In the genomic region with DNA sequence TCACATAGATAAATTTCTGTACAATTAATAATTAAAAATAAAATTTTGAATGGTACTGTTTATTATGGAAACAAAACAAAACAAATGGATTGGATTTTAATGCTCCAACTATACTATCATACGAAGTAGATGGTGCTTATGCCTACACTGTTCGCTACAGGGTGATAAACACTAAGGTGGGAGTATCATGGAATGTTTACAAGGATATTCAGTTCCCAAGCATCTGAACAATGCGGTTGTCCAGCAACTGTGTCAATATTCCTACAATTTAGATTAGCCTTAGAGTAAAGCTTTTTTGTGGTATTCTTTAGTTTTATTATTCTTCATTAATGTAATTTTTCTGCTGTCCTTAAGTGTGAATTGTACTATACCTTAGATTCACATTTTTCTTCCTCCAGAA, we compare ENCODE assay signal across 19 cellular contexts.
"Had no signal": no experiment of that assay in that cellular context is flagged by ENCODE, and none has a peak within 500 bp of the region (broad histone marks: within the 10 kb centered on the region; RNA-seq: fewer than 3 reads in every experiment).

No MANE protein-coding gene starts in this region.

- H3K27me3 Mint-ChIP-seq: activated CD4-positive, alpha-beta memory T cell treated with anti-CD3 and anti-CD28 coated beads, Interleukin-2, amount 10 ng/mL, durations not matched to agents 7 days and 5 days; activated CD4-positive, alpha-beta T cell treated with anti-CD3 and anti-CD28 coated beads for 36 hours; activated T-cell treated with anti-CD3 and anti-CD28 coated beads, Interleukin-2, amount 50 U/mL, for 24 hours; central memory CD8-positive, alpha-beta T cell had no signal

- H3K4me1 Mint-ChIP-seq: activated CD4-positive, alpha-beta memory T cell treated with anti-CD3 and anti-CD28 coated beads, Interleukin-2, amount 10 ng/mL, durations not matched to agents 7 days and 5 days; activated CD4-positive, alpha-beta T cell treated with anti-CD3 and anti-CD28 coated beads for 36 hours; central memory CD8-positive, alpha-beta T cell; neural progenitor cell had no signal

- H3K27ac Mint-ChIP-seq: activated CD4-positive, alpha-beta memory T cell treated with anti-CD3 and anti-CD28 coated beads, Interleukin-2, amount 10 ng/mL, durations not matched to agents 7 days and 5 days; activated CD4-positive, alpha-beta T cell treated with anti-CD3 and anti-CD28 coated beads for 36 hours; activated T-cell treated with anti-CD3 and anti-CD28 coated beads, Interleukin-2, amount 50 U/mL, for 24 hours; neural progenitor cell had no signal

- H3K36me3 ChIP-seq: lower lobe of right lung had no signal

- ATAC-seq: activated CD4-positive, alpha-beta T cell treated with anti-CD3 and anti-CD28 coated beads for 36 hours; body of pancreas; foreskin keratinocyte had no signal

- H3K4me3 Mint-ChIP-seq: activated CD4-positive, alpha-beta memory T cell treated with anti-CD3 and anti-CD28 coated beads, Interleukin-2, amount 10 ng/mL, durations not matched to agents 7 days and 5 days; activated CD4-positive, alpha-beta T cell treated with anti-CD3 and anti-CD28 coated beads for 36 hours; activated T-cell treated with anti-CD3 and anti-CD28 coated beads, Interleukin-2, amount 50 U/mL, for 24 hours; central memory CD8-positive, alpha-beta T cell; neural progenitor cell had no signal

- H3K27me3 ChIP-seq: body of pancreas, foreskin keratinocyte, neural progenitor cell, tibial artery had no signal

- FAIRE-seq: urothelium cell line had no signal

- H3K4me3 ChIP-seq: body of pancreas, lower lobe of right lung, neural progenitor cell, skin epidermis, tibial artery had no signal

- DNase-seq: activated CD4-positive, alpha-beta memory T cell treated with anti-CD3 and anti-CD28 coated beads, Interleukin-2, amount 10 ng/mL, durations not matched to agents 7 days and 5 days; activated CD4-positive, alpha-beta T cell treated with anti-CD3 and anti-CD28 coated beads for 36 hours; activated naive CD4-positive, alpha-beta T cell treated with anti-CD3 and anti-CD28 coated beads, Interleukin-2, amount 50 U/mL, for 16 hours; activated T-cell treated with anti-CD3 and anti-CD28 coated beads, Interleukin-2, amount 50 U/mL, for 24 hours; body of pancreas; cortex of kidney; effector CD8-positive, alpha-beta T cell; foreskin keratinocyte; glutamatergic neuron; hypothalamus; lower lobe of right lung; stimulated activated CD4-positive, alpha-beta T cell treated with anti-CD3 and anti-CD28 coated beads, Interleukin-4, amount 100 ng/mL, for 24 hours; stimulated activated naive CD4-positive, alpha-beta T cell; tibial artery; WERI-Rb-1 had no signal

- H3K9me3 Mint-ChIP-seq: activated CD4-positive, alpha-beta memory T cell treated with anti-CD3 and anti-CD28 coated beads, Interleukin-2, amount 10 ng/mL, durations not matched to agents 7 days and 5 days; activated T-cell treated with anti-CD3 and anti-CD28 coated beads, Interleukin-2, amount 50 U/mL, for 24 hours; central memory CD8-positive, alpha-beta T cell had no signal
